22 cellular contexts compared by ENCODE assay signal in genomic region chr9:16784002-16784401, GRCh38.
"Had no signal": no experiment of that assay in that cellular context is flagged by ENCODE, and none has a peak within 500 bp of the region (broad histone marks: within the 10 kb centered on the region; RNA-seq: fewer than 3 reads in every experiment).

No MANE protein-coding gene starts in this region.

- H3K27ac Mint-ChIP-seq: activated T-cell treated with anti-CD3 and anti-CD28 coated beads, Interleukin-2, amount 50 U/mL, for 72 hours; naive thymus-derived CD4-positive, alpha-beta T cell; neural progenitor cell; stimulated activated naive CD8-positive, alpha-beta T cell treated with anti-CD3 and anti-CD28 coated beads, Interleukin-15, Interleukin-2, amounts not matched to agents 100 ng/mL and 50 ng/mL, for 24 hours had no signal

- H3K9me3 Mint-ChIP-seq: immature natural killer cell, neural progenitor cell had no signal

- DNase-seq: activated CD4-positive, alpha-beta T cell treated with anti-CD3 and anti-CD28 coated beads, Interleukin-2, amount 50 U/mL, for 4 hours; activated effector memory CD4-positive, alpha-beta T cell treated with anti-CD3 and anti-CD28 coated beads, Interleukin-2, amount 50 U/mL, for 16 hours; activated naive CD4-positive, alpha-beta T cell treated with anti-CD3 and anti-CD28 coated beads, Interleukin-2, amount 50 U/mL, for 16 hours; activated T-cell treated with anti-CD3 and anti-CD28 coated beads, Interleukin-2, amount 50 U/mL, for 72 hours; cortex of kidney; erythroblast; gastrocnemius medialis; heart left ventricle; immature natural killer cell; kidney glomerular epithelial cell; left ventricle myocardium superior; mucosa of descending colon; naive thymus-derived CD4-positive, alpha-beta T cell had no signal

- H3K36me3 ChIP-seq: breast epithelium, gastrocnemius medialis, heart left ventricle, neural progenitor cell, prostate gland, right atrium auricular region, tibial nerve, vagina had no signal

- H3K27me3 ChIP-seq: breast epithelium, gastrocnemius medialis, heart left ventricle, neural progenitor cell, right atrium auricular region, tibial nerve, vagina had no signal

- H3K4me1 ChIP-seq: breast epithelium, gastrocnemius medialis, heart left ventricle, prostate gland, right atrium auricular region, tibial nerve had no signal

- H3K27me3 Mint-ChIP-seq: naive thymus-derived CD4-positive, alpha-beta T cell; stimulated activated naive CD8-positive, alpha-beta T cell treated with anti-CD3 and anti-CD28 coated beads, Interleukin-15, Interleukin-2, amounts not matched to agents 100 ng/mL and 50 ng/mL, for 24 hours had no signal

- H3K4me3 ChIP-seq: breast epithelium, gastrocnemius medialis, heart left ventricle, mucosa of descending colon, neural progenitor cell, prostate gland, right atrium auricular region, skin epidermis, tibial nerve, vagina had no signal

- H3K36me3 Mint-ChIP-seq: naive thymus-derived CD4-positive, alpha-beta T cell; neural progenitor cell had no signal

- H3K27ac ChIP-seq: breast epithelium, gastrocnemius medialis, heart left ventricle, neural progenitor cell, prostate gland, right atrium auricular region, skin epidermis, tibial nerve, vagina, VCaP had no signal

- ATAC-seq: activated T-cell treated with anti-CD3 and anti-CD28 coated beads, Interleukin-2, amount 50 U/mL, for 72 hours; gastrocnemius medialis; heart left ventricle; left ventricle myocardium superior; mucosa of descending colon; naive thymus-derived CD4-positive, alpha-beta T cell had no signal

- H3K9me3 ChIP-seq: breast epithelium, gastrocnemius medialis, mucosa of descending colon, prostate gland, right atrium auricular region, tibial nerve, vagina had no signal

- H3K4me3 Mint-ChIP-seq: activated T-cell treated with anti-CD3 and anti-CD28 coated beads, Interleukin-2, amount 50 U/mL, for 72 hours; naive thymus-derived CD4-positive, alpha-beta T cell; neural progenitor cell; stimulated activated naive CD8-positive, alpha-beta T cell treated with anti-CD3 and anti-CD28 coated beads, Interleukin-15, Interleukin-2, amounts not matched to agents 100 ng/mL and 50 ng/mL, for 24 hours had no signal
